ENCODE assay signal across 10 cellular contexts in the genomic region with DNA sequence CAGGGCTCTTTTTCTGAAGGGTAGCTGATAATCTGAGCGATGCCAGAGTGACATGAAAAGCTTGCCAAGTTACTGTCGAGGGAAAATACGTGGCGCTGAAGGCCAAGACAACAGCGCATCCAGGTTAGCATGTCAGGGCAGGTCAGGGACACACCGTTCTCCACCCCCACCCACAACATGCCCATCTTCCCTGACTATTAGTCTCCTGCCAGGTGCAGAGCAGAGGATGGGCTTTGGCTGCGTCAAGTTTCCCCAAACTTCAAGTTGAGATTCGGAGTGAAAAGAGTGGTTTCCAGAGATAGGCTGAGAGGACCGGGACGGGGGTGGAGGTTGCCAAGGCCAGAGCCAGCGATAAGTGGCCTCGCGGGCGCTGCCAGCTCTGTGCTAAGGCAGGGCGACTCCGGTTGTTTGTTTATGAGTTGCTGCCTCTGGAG. TPM values are rescaled to one million over a fixed set of nuclear protein-coding genes. Genes with fewer than 3 reads are reported as not detected.
DNase-seq lines count a peak whose midpoint lies in the region; ATAC-seq and TF ChIP-seq lines count a peak whose summit lies in the region.
"Had no signal": no experiment of that assay in that cellular context is flagged by ENCODE, and none has a peak within 500 bp of the region (broad histone marks: within the 10 kb centered on the region; RNA-seq: fewer than 3 reads in every experiment).

No MANE protein-coding gene starts in this region.

- H3K4me3 Mint-ChIP-seq in activated CD8-positive, alpha-beta T cell treated with anti-CD3 and anti-CD28 coated beads, Interleukin-2, amount 10 ng/mL, durations not matched to agents 7 days and 5 days = no peak overlapping the region
- H3K4me3 Mint-ChIP-seq: activated naive CD4-positive, alpha-beta T cell treated with anti-CD3 and anti-CD28 coated beads for 36 hours had no signal

- peaks cover 6% of the 10 kb centered on the region for H3K4me1 Mint-ChIP-seq in activated CD8-positive, alpha-beta T cell treated with anti-CD3 and anti-CD28 coated beads, Interleukin-2, amount 10 ng/mL, durations not matched to agents 7 days and 5 days (ENCODE audit: low read depth)

- 5% methylated on average over 16 of the region's 16 CpGs for WGBS in right cardiac atrium

- TF ChIP-seq CTCF in WERI-Rb-1 (IDR thresholded peaks at IDR 0.05; ENCODE audit: low read depth, low read length) = no peak

- H3K27me3 ChIP-seq in WERI-Rb-1 (ENCODE audit: insufficient read depth, low read depth, severe bottlenecking) (no peaks in the 10 kb centered on the region), right cardiac atrium (ENCODE audit: control insufficient read depth, insufficient read depth) (no peaks in the 10 kb centered on the region)

- POLR2A ChIA-PET in activated CD8-positive, alpha-beta T cell treated with anti-CD3 and anti-CD28 coated beads, Interleukin-2, amount 10 ng/mL, durations not matched to agents 7 days and 5 days (lab: Charles Lee) = no interaction called here

- intact Hi-C loops in right cardiac atrium (cut with DNase I) = no loop called here

- H3K27ac ChIP-seq in WERI-Rb-1 = no peak overlapping the region
- no peak overlapping the region for H3K27ac ChIP-seq in right cardiac atrium (ENCODE audit: low read length)

- no peaks in the 10 kb centered on the region for H3K9me3 Mint-ChIP-seq in activated CD8-positive, alpha-beta T cell treated with anti-CD3 and anti-CD28 coated beads, Interleukin-2, amount 10 ng/mL, durations not matched to agents 7 days and 5 days (ENCODE audit: insufficient read depth)
- H3K9me3 Mint-ChIP-seq: activated naive CD4-positive, alpha-beta T cell treated with anti-CD3 and anti-CD28 coated beads for 36 hours had no signal

- H3K4me1 ChIP-seq in right cardiac atrium (ENCODE audit: control insufficient read depth, insufficient read depth, low read length) = peaks cover 2% of the 10 kb centered on the region

- peak; percentile 57 for DNase-seq in ELR (ENCODE audit: low read depth)
- DNase-seq in WERI-Rb-1 = no peak
- peak; percentile 44 to 82 (median 62) for DNase-seq in right cardiac atrium
- peak; percentile 24 for DNase-seq in renal cortical epithelial cell (ENCODE audit: low read depth)
- DNase-seq in pons (ENCODE audit: low spot score) = no peak
- no peak for DNase-seq in activated CD8-positive, alpha-beta T cell treated with anti-CD3 and anti-CD28 coated beads, Interleukin-2, amount 10 ng/mL, durations not matched to agents 7 days and 5 days
- DNase-seq: activated naive CD4-positive, alpha-beta T cell treated with anti-CD3 and anti-CD28 coated beads for 36 hours; stimulated activated CD4-positive, alpha-beta T cell treated with anti-CD3 and anti-CD28 coated beads, Interleukin-4, amount 100 ng/mL, for 1 hour had no signal

- H3K4me3 ChIP-seq in WERI-Rb-1 (ENCODE audit: low read depth, low read length) (peak overlapping the region; percentile 56), right cardiac atrium (ENCODE audit: low read length) (peak overlapping the region; percentile 78)

- H3K27ac Mint-ChIP-seq in activated CD8-positive, alpha-beta T cell treated with anti-CD3 and anti-CD28 coated beads, Interleukin-2, amount 10 ng/mL, durations not matched to agents 7 days and 5 days = no peak overlapping the region
- H3K27ac Mint-ChIP-seq: activated naive CD4-positive, alpha-beta T cell treated with anti-CD3 and anti-CD28 coated beads for 36 hours had no signal

- peaks cover 43% of the 10 kb centered on the region for H3K27me3 Mint-ChIP-seq in activated CD8-positive, alpha-beta T cell treated with anti-CD3 and anti-CD28 coated beads, Interleukin-2, amount 10 ng/mL, durations not matched to agents 7 days and 5 days (ENCODE audit: low read depth)

- H3K9me3 ChIP-seq in WERI-Rb-1 (ENCODE audit: severe bottlenecking) (no peaks in the 10 kb centered on the region), right cardiac atrium (ENCODE audit: control insufficient read depth, low read length) (no peaks in the 10 kb centered on the region)

- H3K36me3 ChIP-seq in WERI-Rb-1 = no peaks in the 10 kb centered on the region

- H3K36me3 Mint-ChIP-seq in activated CD8-positive, alpha-beta T cell treated with anti-CD3 and anti-CD28 coated beads, Interleukin-2, amount 10 ng/mL, durations not matched to agents 7 days and 5 days (ENCODE audit: low read depth) = peaks cover 4% of the 10 kb centered on the region

- CTCF ChIA-PET in activated CD8-positive, alpha-beta T cell treated with anti-CD3 and anti-CD28 coated beads, Interleukin-2, amount 10 ng/mL, durations not matched to agents 7 days and 5 days (lab: Charles Lee) = no interaction called here

- ATAC-seq in right cardiac atrium = peak in 1 of 2 donors; percentile 27
- ATAC-seq in GM21737 (IDR thresholded peaks at IDR 0.05; ENCODE audit: unreplicated experiment) = no peak
- no peak for ATAC-seq in activated CD8-positive, alpha-beta T cell treated with anti-CD3 and anti-CD28 coated beads, Interleukin-2, amount 10 ng/mL, durations not matched to agents 7 days and 5 days
- no peak for ATAC-seq in esophagus mucosa

RNA-seq across cellular contexts. Expression of gene TRHDE, which starts 1.7 kb away (rescaled TPM):
- total RNA-seq in right cardiac atrium = 1 to 10 TPM; 3.5 to 7.0 (median 4.2) TPM
- 0.57 TPM for polyA plus RNA-seq in right cardiac atrium
- 17.5 and 30.6 TPM in 2 replicates for total RNA-seq in renal cortical epithelial cell
- total RNA-seq in activated CD8-positive, alpha-beta T cell treated with anti-CD3 and anti-CD28 coated beads, Interleukin-2, amount 10 ng/mL, durations not matched to agents 7 days and 5 days = not detected
- total RNA-seq in esophagus mucosa = 0.08 TPM
- total RNA-seq: activated naive CD4-positive, alpha-beta T cell treated with anti-CD3 and anti-CD28 coated beads for 36 hours had no signal

Comparison
In these comparisons a context has a peak if more than half of its experiments do, and no peak if none do; other contexts are left out.
1. DNase-seq: peak in ELR (single experiment), right cardiac atrium (3 of 3) and renal cortical epithelial cell (single experiment); none in WERI-Rb-1 (single experiment), pons (single experiment) and activated CD8-positive, alpha-beta T cell treated with anti-CD3 and anti-CD28 coated beads, Interleukin-2, amount 10 ng/mL, durations not matched to agents 7 days and 5 days (single experiment).